8 cellular contexts compared by ENCODE assay signal in genomic region chr20:62925420-62926228, GRCh38. TPM values are rescaled to one million over a fixed set of nuclear protein-coding genes. Genes with fewer than 3 reads are reported as not detected.
A peak's percentile ranks its signal among the peaks of the same experiment; 100 is the strongest.
DNase-seq lines count a peak whose midpoint lies in the region; ATAC-seq and TF ChIP-seq lines count a peak whose summit lies in the region.

No MANE protein-coding gene starts in this region.

- TF ChIP-seq CTCF in chondrocyte (IDR thresholded peaks at IDR 0.05): no peak
- TF ChIP-seq CTCF in right lobe of liver (IDR thresholded peaks at IDR 0.05): no peak

- WGBS in right lobe of liver (ENCODE audit: insufficient coverage, low coverage, low lambda C conversion rate, missing lambda C conversion rate): 1% methylated on average over 21 of the region's 63 CpGs

- peak overlapping the region; percentile 97 to 98 (median 98) for H3K27ac ChIP-seq in right lobe of liver

- peak; percentile 22 for ATAC-seq in GM19372 (IDR thresholded peaks at IDR 0.05; ENCODE audit: low read depth, unreplicated experiment)
- peak; percentile 5 for ATAC-seq in HG03520 (IDR thresholded peaks at IDR 0.05; ENCODE audit: unreplicated experiment)
- peak in 1 of 4 donors; percentile 3 for ATAC-seq in right lobe of liver
- ATAC-seq in stimulated activated naive CD8-positive, alpha-beta T cell treated with anti-CD3 and anti-CD28 coated beads, Interleukin-15, Interleukin-2, amounts not matched to agents 100 U/mL and 50 U/mL, for 24 hours: no peak

- H3K4me1 ChIP-seq in right lobe of liver: peaks cover 0 to 74% (median 32%) of the 10 kb centered on the region in 4 donors

- no peak for TF ChIP-seq POLR2A in right lobe of liver (IDR thresholded peaks at IDR 0.05)

- peak overlapping the region; percentile 79 to 93 (median 86) for H3K4me3 ChIP-seq in right lobe of liver

- no peaks in the 10 kb centered on the region for H3K9me3 ChIP-seq in right lobe of liver

- peaks cover 67% of the 10 kb centered on the region for H3K4me1 Mint-ChIP-seq in chondrocyte (ENCODE audit: low read depth)

- DNase-seq in Ammon's horn (ENCODE audit: low spot score) (peak; percentile 28), T-helper 2 cell (peak in 3 of 5 experiments; percentile 43 to 58 (median 55)), chondrocyte (ENCODE audit: low spot score) (no peak), right lobe of liver (peak in 2 of 3 donors; percentile 41 to 66), kidney glomerular epithelial cell (lab: John Stamatoyannopoulos, UW) (no peak)
- peak; percentile 61 for DNase-seq in stimulated activated naive CD8-positive, alpha-beta T cell treated with anti-CD3 and anti-CD28 coated beads, Interleukin-15, Interleukin-2, amounts not matched to agents 100 U/mL and 50 U/mL, for 24 hours

- H3K9me3 Mint-ChIP-seq in chondrocyte (ENCODE audit: low read depth): no peaks in the 10 kb centered on the region

- intact Hi-C loops in right lobe of liver (cut with DNase I): no loop called here

- H3K27me3 Mint-ChIP-seq in chondrocyte (ENCODE audit: low read depth): no peaks in the 10 kb centered on the region

- no peaks in the 10 kb centered on the region for H3K36me3 ChIP-seq in right lobe of liver

- H3K36me3 Mint-ChIP-seq in chondrocyte (ENCODE audit: low read depth): no peaks in the 10 kb centered on the region

- H3K4me3 Mint-ChIP-seq in chondrocyte (ENCODE audit: unreplicated experiment): peak overlapping the region; percentile 95

- H3K27ac Mint-ChIP-seq in chondrocyte (ENCODE audit: unreplicated experiment): peak overlapping the region; percentile 98

- H3K27me3 ChIP-seq in right lobe of liver: no peaks in the 10 kb centered on the region

RNA-seq across cellular contexts. Expression of gene DIDO1, which starts 0.7 kb away (rescaled TPM):
- total RNA-seq in chondrocyte (41.6 to 53.8 TPM (median 42.5 TPM) in 3 replicates), right lobe of liver (10 to 100 TPM; 18.3 to 28.1 (median 21.1) TPM)

RNA-seq across cellular contexts. Expression of gene GID8, which starts 12.3 kb away (rescaled TPM):
- total RNA-seq in chondrocyte: 26.3 to 30.7 TPM (median 29.7 TPM) in 3 replicates
- 10 to 100 TPM; 12.6 to 18.9 (median 15.1) TPM for total RNA-seq in right lobe of liver

RNA-seq across cellular contexts. Expression of gene SLC17A9, which starts 26.9 kb away (rescaled TPM):
- total RNA-seq in chondrocyte (0.24 to 1.2 TPM (median 0.79 TPM) in 3 replicates), right lobe of liver (10 to 100 TPM; 29.8 to 99.4 (median 54.1) TPM)

Comparison
In these comparisons a context has a peak if more than half of its experiments do, and no peak if none do; other contexts are left out.
1. DNase-seq: peak in Ammon's horn (single experiment), T-helper 2 cell (3 of 5), right lobe of liver (2 of 3) and stimulated activated naive CD8-positive, alpha-beta T cell treated with anti-CD3 and anti-CD28 coated beads, Interleukin-15, Interleukin-2, amounts not matched to agents 100 U/mL and 50 U/mL, for 24 hours (single experiment); none in chondrocyte (single experiment) and kidney glomerular epithelial cell (single experiment).
2. RNA of gene SLC17A9, which starts 26.9 kb away (total RNA-seq): 29.8 to 99.4 TPM in right lobe of liver; 0.24 to 1.2 TPM in chondrocyte; every median in the first group is over 10 times any median in the second.